ENCODE assay signal across 16 cellular contexts in the genomic region with DNA sequence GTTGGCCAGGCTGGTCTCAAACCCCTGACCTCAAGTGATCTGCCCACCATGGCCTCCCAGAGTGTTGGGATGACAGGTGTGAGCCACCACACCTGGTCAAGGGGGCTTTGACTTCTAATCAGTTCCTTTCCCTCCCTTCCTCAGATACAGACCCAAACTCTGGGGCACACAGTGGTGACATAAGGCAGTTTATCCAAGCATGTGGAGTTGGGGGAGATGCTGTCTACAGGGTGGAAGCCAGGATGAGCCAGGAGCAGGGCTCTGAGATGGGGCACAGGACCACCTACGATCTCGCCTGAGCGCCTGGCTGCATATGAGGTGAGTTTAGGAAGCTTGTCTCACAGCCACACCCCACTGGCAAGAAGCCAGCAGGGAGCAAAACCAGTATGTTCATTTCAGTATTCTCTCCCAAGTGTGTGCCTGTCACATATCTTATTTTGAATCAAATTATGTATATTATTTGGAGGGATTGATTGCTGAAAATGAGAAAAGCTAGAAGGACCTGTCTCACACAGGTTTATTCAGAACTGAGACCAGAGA.
DNase-seq lines count a peak whose midpoint lies in the region; ATAC-seq and TF ChIP-seq lines count a peak whose summit lies in the region.
"Had no signal": no experiment of that assay in that cellular context is flagged by ENCODE, and none has a peak within 500 bp of the region (broad histone marks: within the 10 kb centered on the region; RNA-seq: fewer than 3 reads in every experiment).

No MANE protein-coding gene starts in this region.

- WGBS in prostate gland = 47% methylated on average over 3 of the region's 3 CpGs

- no peak for ATAC-seq in HG03439 (IDR thresholded peaks at IDR 0.05; ENCODE audit: unreplicated experiment)
- no peak for ATAC-seq in HG02798 (IDR thresholded peaks at IDR 0.05; ENCODE audit: poor library complexity, unreplicated experiment)
- ATAC-seq in left lung = no peak
- ATAC-seq: GM23338, HepG2 had no signal

- H3K27ac ChIP-seq in epithelial cell of prostate (no peak overlapping the region), prostate gland (no peak overlapping the region), left lung (no peak overlapping the region)

- TF ChIP-seq CTCF in GM20000 (IDR thresholded peaks at IDR 0.05; ENCODE audit: extremely low read depth, missing control alignments) = no peak
- no peak for TF ChIP-seq CTCF in prostate gland (IDR thresholded peaks at IDR 0.05)
- TF ChIP-seq CTCF in left lung (IDR thresholded peaks at IDR 0.05) = no peak

- H3K27me3 ChIP-seq in prostate gland (replicated peaks; ENCODE audit: insufficient read depth) = no peaks in the 10 kb centered on the region
- H3K27me3 ChIP-seq in left lung = peaks cover 0 to 12% of the 10 kb centered on the region in 2 donors

- no peaks in the 10 kb centered on the region for H3K9me3 ChIP-seq in prostate gland
- no peaks in the 10 kb centered on the region for H3K9me3 ChIP-seq in left lung

- no peaks in the 10 kb centered on the region for H3K4me1 ChIP-seq in prostate gland (replicated peaks)
- peaks cover 0 to 9% of the 10 kb centered on the region in 2 donors for H3K4me1 ChIP-seq in left lung

- no peaks in the 10 kb centered on the region for H3K36me3 ChIP-seq in prostate gland
- H3K36me3 ChIP-seq in left lung = no peaks in the 10 kb centered on the region

- H3K4me3 ChIP-seq in prostate gland (no peak overlapping the region), left lung (no peak overlapping the region)
- H3K4me3 ChIP-seq: GM23338 had no signal

- intact Hi-C loops in prostate gland (cut with DNase I) = no loop called here
- intact Hi-C loops in left lung (cut with DNase I) = no loop called here

- DNase-seq in GM20000 (ENCODE audit: low spot score) = peak; percentile 2
- DNase-seq in NCI-H69 (lab: John Stamatoyannopoulos, UW) = peak; percentile 6
- peak; percentile 3 for DNase-seq in epithelial cell of prostate (ENCODE audit: low read depth, low spot score)
- peak; percentile 27 for DNase-seq in prostate gland (ENCODE audit: low spot score)
- no peak for DNase-seq in NCI-H2081 (lab: John Stamatoyannopoulos, UW)
- DNase-seq in left lung = no peak
- DNase-seq: CD4-positive, alpha-beta T cell; Karpas-422; NCI-H1417; NCI-H2029; NCI-H526 treated with DMSO at 0.1 percent for 48 hours; SHP77 treated with DMSO at 0.1 percent for 48 hours had no signal

- TF ChIP-seq POLR2A in prostate gland (IDR thresholded peaks at IDR 0.05) = no peak

Comparison
In these comparisons a context has a peak if more than half of its experiments do, and no peak if none do; other contexts are left out.
1. DNase-seq: peak in GM20000 (single experiment), NCI-H69 (single experiment), epithelial cell of prostate (single experiment) and prostate gland (single experiment); none in NCI-H2081 (0 of 2) and left lung (0 of 2).